In the genomic region with DNA sequence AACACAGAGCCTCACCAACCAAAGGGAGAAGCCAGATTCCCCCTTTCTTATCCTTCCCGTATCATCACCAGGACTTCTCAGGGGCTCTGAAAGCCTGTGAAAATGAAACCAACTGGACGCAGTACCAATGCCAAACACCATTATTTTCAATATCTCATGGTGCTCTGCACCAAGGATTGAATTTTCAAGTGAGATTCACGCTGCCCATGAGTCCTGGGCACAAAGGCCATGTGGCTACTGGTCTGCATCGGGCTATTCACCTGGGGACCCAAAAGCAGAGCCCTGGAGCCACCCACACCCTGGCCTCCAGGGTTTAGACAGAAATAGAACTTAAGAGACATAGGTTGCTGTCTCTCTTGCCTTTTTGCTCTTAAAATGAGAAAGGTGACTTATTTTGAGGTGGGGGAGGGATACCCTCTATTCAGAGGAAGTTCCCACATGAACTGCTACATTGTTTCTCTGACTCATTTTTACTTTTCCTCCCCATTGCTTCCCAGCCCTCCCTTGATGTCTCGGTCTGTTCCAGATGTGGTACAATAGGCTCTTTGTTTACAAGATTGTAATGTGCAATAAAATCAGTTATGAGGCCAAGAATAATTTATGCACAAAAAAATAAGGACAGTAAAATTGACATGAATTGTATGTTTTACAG, we compare ENCODE assay signal across 1 cellular context.
A peak's percentile ranks its signal among the peaks of the same experiment; 100 is the strongest.
TF ChIP-seq lines count a peak whose summit lies in the region.

No MANE protein-coding gene starts in this region.

TF ChIP-seq in HCT116, 20 proteins besides CTCF, POLR2A, EP300 and RAD21 (continued from another document):
- TF ChIP-seq, protein P1, sequence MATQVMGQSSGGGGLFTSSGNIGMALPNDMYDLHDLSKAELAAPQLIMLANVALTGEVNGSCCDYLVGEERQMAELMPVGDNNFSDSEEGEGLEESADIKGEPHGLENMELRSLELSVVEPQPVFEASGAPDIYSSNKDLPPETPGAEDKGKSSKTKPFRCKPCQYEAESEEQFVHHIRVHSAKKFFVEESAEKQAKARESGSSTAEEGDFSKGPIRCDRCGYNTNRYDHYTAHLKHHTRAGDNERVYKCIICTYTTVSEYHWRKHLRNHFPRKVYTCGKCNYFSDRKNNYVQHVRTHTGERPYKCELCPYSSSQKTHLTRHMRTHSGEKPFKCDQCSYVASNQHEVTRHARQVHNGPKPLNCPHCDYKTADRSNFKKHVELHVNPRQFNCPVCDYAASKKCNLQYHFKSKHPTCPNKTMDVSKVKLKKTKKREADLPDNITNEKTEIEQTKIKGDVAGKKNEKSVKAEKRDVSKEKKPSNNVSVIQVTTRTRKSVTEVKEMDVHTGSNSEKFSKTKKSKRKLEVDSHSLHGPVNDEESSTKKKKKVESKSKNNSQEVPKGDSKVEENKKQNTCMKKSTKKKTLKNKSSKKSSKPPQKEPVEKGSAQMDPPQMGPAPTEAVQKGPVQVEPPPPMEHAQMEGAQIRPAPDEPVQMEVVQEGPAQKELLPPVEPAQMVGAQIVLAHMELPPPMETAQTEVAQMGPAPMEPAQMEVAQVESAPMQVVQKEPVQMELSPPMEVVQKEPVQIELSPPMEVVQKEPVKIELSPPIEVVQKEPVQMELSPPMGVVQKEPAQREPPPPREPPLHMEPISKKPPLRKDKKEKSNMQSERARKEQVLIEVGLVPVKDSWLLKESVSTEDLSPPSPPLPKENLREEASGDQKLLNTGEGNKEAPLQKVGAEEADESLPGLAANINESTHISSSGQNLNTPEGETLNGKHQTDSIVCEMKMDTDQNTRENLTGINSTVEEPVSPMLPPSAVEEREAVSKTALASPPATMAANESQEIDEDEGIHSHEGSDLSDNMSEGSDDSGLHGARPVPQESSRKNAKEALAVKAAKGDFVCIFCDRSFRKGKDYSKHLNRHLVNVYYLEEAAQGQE (IDR thresholded peaks at IDR 0.05; ENCODE audit: low read depth) = no peak
- TF ChIP-seq, protein P2, sequence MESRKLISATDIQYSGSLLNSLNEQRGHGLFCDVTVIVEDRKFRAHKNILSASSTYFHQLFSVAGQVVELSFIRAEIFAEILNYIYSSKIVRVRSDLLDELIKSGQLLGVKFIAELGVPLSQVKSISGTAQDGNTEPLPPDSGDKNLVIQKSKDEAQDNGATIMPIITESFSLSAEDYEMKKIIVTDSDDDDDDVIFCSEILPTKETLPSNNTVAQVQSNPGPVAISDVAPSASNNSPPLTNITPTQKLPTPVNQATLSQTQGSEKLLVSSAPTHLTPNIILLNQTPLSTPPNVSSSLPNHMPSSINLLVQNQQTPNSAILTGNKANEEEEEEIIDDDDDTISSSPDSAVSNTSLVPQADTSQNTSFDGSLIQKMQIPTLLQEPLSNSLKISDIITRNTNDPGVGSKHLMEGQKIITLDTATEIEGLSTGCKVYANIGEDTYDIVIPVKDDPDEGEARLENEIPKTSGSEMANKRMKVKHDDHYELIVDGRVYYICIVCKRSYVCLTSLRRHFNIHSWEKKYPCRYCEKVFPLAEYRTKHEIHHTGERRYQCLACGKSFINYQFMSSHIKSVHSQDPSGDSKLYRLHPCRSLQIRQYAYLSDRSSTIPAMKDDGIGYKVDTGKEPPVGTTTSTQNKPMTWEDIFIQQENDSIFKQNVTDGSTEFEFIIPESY (IDR thresholded peaks at IDR 0.05; ENCODE audit: extremely low read depth, insufficient replicate concordance, low read length) = no peak
- TF ChIP-seq EZH2 (IDR thresholded peaks at IDR 0.05) (no peak), POLR2AphosphoS5 (IDR thresholded peaks at IDR 0.05; ENCODE audit: low read depth, low read length) (no peak; the same call in 1 of the 2 replicates), SP1 (IDR thresholded peaks at IDR 0.05; ENCODE audit: low read depth) (peak; percentile 73), SRF (IDR thresholded peaks at IDR 0.05; ENCODE audit: low read depth) (no peak), CBX3 (IDR thresholded peaks at IDR 0.05; ENCODE audit: low read depth) (no peak), EGR1 (IDR thresholded peaks at IDR 0.05; ENCODE audit: low read depth) (no peak), JUND (IDR thresholded peaks at IDR 0.05) (peak; percentile 69), CEBPB (IDR thresholded peaks at IDR 0.05; ENCODE audit: low read depth) (no peak)
- TF ChIP-seq, protein P3, sequence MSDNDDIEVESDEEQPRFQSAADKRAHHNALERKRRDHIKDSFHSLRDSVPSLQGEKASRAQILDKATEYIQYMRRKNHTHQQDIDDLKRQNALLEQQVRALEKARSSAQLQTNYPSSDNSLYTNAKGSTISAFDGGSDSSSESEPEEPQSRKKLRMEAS (IDR thresholded peaks at IDR 0.05) = peak; percentile 58
